In genomic region chr1:41622402-41622801, GRCh38 we compare ENCODE assay signal across 15 cellular contexts.
DNase-seq lines count a peak whose midpoint lies in the region; ATAC-seq, FAIRE-seq and TF ChIP-seq lines count a peak whose summit lies in the region.
"Had no signal": no experiment of that assay in that cellular context is flagged by ENCODE, and none has a peak within 500 bp of the region (broad histone marks: within the 10 kb centered on the region; RNA-seq: fewer than 3 reads in every experiment).

No MANE protein-coding gene starts in this region.

- no peaks in the 10 kb centered on the region for H3K9me2 ChIP-seq in SU-DHL-6 (replicated peaks; ENCODE audit: insufficient read depth, low read length)

- no peaks in the 10 kb centered on the region for H3F3A ChIP-seq in SU-DHL-6 (ENCODE audit: insufficient read depth)

- no peak for TF ChIP-seq CTCF in SU-DHL-6 (IDR thresholded peaks at IDR 0.05; ENCODE audit: insufficient read depth, low read length, poor library complexity, severe bottlenecking)
- no peak for TF ChIP-seq CTCF in fibroblast of the aortic adventitia (IDR thresholded peaks at IDR 0.05; ENCODE audit: insufficient read depth, low read length)

- no peak overlapping the region for H3K9ac ChIP-seq in SU-DHL-6 (ENCODE audit: low read length)

- no peak for DNase-seq in activated CD8-positive, alpha-beta memory T cell treated with anti-CD3 and anti-CD28 coated beads, Interleukin-2, amount 10 ng/mL, durations not matched to agents 7 days and 5 days
- DNase-seq in activated CD8-positive, alpha-beta memory T cell treated with anti-CD3 and anti-CD28 coated beads, Interleukin-2, amount 50 U/mL, for 48 hours, result no peak
- DNase-seq in fibroblast of the aortic adventitia (ENCODE audit: low read depth) (peak; percentile 76), NCI-H2227 (lab: John Stamatoyannopoulos, UW; ENCODE audit: unreplicated experiment) (no peak), NK-92 (lab: John Stamatoyannopoulos, UW; ENCODE audit: unreplicated experiment) (no peak), GM12891 (ENCODE audit: insufficient read length, low spot score) (no peak)
- DNase-seq: activated T-cell treated with anti-CD3 and anti-CD28 coated beads, Interleukin-2, amount 50 U/mL, for 1 hour; COR-L47; foreskin keratinocyte; NK-92 treated with Interleukin-12 subunit alpha and Interleukin-12 subunit beta, amount 100 ng/mL, for 24 hours; pancreas had no signal

- H3K27ac Mint-ChIP-seq in activated CD8-positive, alpha-beta memory T cell treated with anti-CD3 and anti-CD28 coated beads, Interleukin-2, amount 10 ng/mL, durations not matched to agents 7 days and 5 days, result peak overlapping the region; percentile 41
- H3K27ac Mint-ChIP-seq in stimulated activated memory B cell treated with anti-CD40 and anti-IgM and Interleukin-4, amounts not matched to agents 10 μg/mL and 1 μg/mL and 100 μg/mL, for 72 hours, result peak overlapping the region; percentile 76

- no peak overlapping the region for H2AFZ ChIP-seq in SU-DHL-6 (ENCODE audit: low read depth, low read length, severe bottlenecking)

- no peaks in the 10 kb centered on the region for H3K27me3 Mint-ChIP-seq in activated CD8-positive, alpha-beta memory T cell treated with anti-CD3 and anti-CD28 coated beads, Interleukin-2, amount 10 ng/mL, durations not matched to agents 7 days and 5 days
- H3K27me3 Mint-ChIP-seq in stimulated activated memory B cell treated with anti-CD40 and anti-IgM and Interleukin-4, amounts not matched to agents 10 μg/mL and 1 μg/mL and 100 μg/mL, for 72 hours, result no peaks in the 10 kb centered on the region

- ATAC-seq in activated CD8-positive, alpha-beta memory T cell treated with anti-CD3 and anti-CD28 coated beads, Interleukin-2, amount 10 ng/mL, durations not matched to agents 7 days and 5 days, result no peak
- ATAC-seq in stimulated activated memory B cell treated with anti-CD40 and anti-IgM and Interleukin-4, amounts not matched to agents 10 μg/mL and 1 μg/mL and 100 μg/mL, for 72 hours, result no peak
- ATAC-seq: foreskin keratinocyte, pancreas had no signal

- no peak overlapping the region for H3K4me3 Mint-ChIP-seq in activated CD8-positive, alpha-beta memory T cell treated with anti-CD3 and anti-CD28 coated beads, Interleukin-2, amount 10 ng/mL, durations not matched to agents 7 days and 5 days
- peak overlapping the region; percentile 74 for H3K4me3 Mint-ChIP-seq in stimulated activated memory B cell treated with anti-CD40 and anti-IgM and Interleukin-4, amounts not matched to agents 10 μg/mL and 1 μg/mL and 100 μg/mL, for 72 hours

- no peaks in the 10 kb centered on the region for H3K79me2 ChIP-seq in SU-DHL-6 (ENCODE audit: insufficient read depth, low read length)

- H3K4me2 ChIP-seq in SU-DHL-6 (ENCODE audit: low read depth, low read length, poor library complexity, severe bottlenecking), result peak overlapping the region; percentile 53

- CTCF ChIA-PET in activated CD8-positive, alpha-beta memory T cell treated with anti-CD3 and anti-CD28 coated beads, Interleukin-2, amount 10 ng/mL, durations not matched to agents 7 days and 5 days (lab: Charles Lee), result no interaction called here

- no peak for TF ChIP-seq POLR2A in GM12891 (IDR thresholded peaks at IDR 0.05; ENCODE audit: low read depth, low read length)

- H3K27ac ChIP-seq in SU-DHL-6 (ENCODE audit: low read depth, low read length), result no peak overlapping the region
- H3K27ac ChIP-seq: foreskin keratinocyte, HL-60, pancreas, thoracic aorta had no signal

- FAIRE-seq in GM12891 (lab: Jason Lieb, UNC), result no peak
- FAIRE-seq: pancreas had no signal

- no peaks in the 10 kb centered on the region for H3K9me3 ChIP-seq in SU-DHL-6 (ENCODE audit: insufficient read depth, low read length)
- H3K9me3 ChIP-seq: pancreas, thoracic aorta had no signal

- no peaks in the 10 kb centered on the region for H3K36me3 ChIP-seq in SU-DHL-6 (ENCODE audit: low read length)
- H3K36me3 ChIP-seq: pancreas, thoracic aorta had no signal

- H3K36me3 Mint-ChIP-seq in activated CD8-positive, alpha-beta memory T cell treated with anti-CD3 and anti-CD28 coated beads, Interleukin-2, amount 10 ng/mL, durations not matched to agents 7 days and 5 days, result no peaks in the 10 kb centered on the region
- H3K36me3 Mint-ChIP-seq in stimulated activated memory B cell treated with anti-CD40 and anti-IgM and Interleukin-4, amounts not matched to agents 10 μg/mL and 1 μg/mL and 100 μg/mL, for 72 hours, result peaks cover 46% of the 10 kb centered on the region

- no peaks in the 10 kb centered on the region for H4K20me1 ChIP-seq in SU-DHL-6 (ENCODE audit: low read depth, low read length)

- peaks cover 35% of the 10 kb centered on the region for H3K4me1 Mint-ChIP-seq in activated CD8-positive, alpha-beta memory T cell treated with anti-CD3 and anti-CD28 coated beads, Interleukin-2, amount 10 ng/mL, durations not matched to agents 7 days and 5 days
- H3K4me1 Mint-ChIP-seq in stimulated activated memory B cell treated with anti-CD40 and anti-IgM and Interleukin-4, amounts not matched to agents 10 μg/mL and 1 μg/mL and 100 μg/mL, for 72 hours, result peaks cover 71% of the 10 kb centered on the region

- H3K4me3 ChIP-seq in SU-DHL-6 (ENCODE audit: insufficient read depth, low read length, poor library complexity, severe bottlenecking) (no peak overlapping the region), fibroblast of the aortic adventitia (ENCODE audit: low read depth, low read length) (no peak overlapping the region)
- H3K4me3 ChIP-seq: pancreas, thoracic aorta had no signal

- H3K9me3 Mint-ChIP-seq in activated CD8-positive, alpha-beta memory T cell treated with anti-CD3 and anti-CD28 coated beads, Interleukin-2, amount 10 ng/mL, durations not matched to agents 7 days and 5 days (ENCODE audit: low read depth), result no peaks in the 10 kb centered on the region
- H3K9me3 Mint-ChIP-seq in stimulated activated memory B cell treated with anti-CD40 and anti-IgM and Interleukin-4, amounts not matched to agents 10 μg/mL and 1 μg/mL and 100 μg/mL, for 72 hours, result no peaks in the 10 kb centered on the region

- no peaks in the 10 kb centered on the region for H3K27me3 ChIP-seq in SU-DHL-6 (ENCODE audit: low read length)
- H3K27me3 ChIP-seq: pancreas had no signal

TF ChIP-seq in GM12891, 5 proteins besides CTCF, POLR2A, EP300 and RAD21:
- TF ChIP-seq SPI1 (IDR thresholded peaks at IDR 0.05; ENCODE audit: low read depth, low read length) (no peak), PAX5 (IDR thresholded peaks at IDR 0.05; ENCODE audit: insufficient read depth, low read length, severe bottlenecking) (no peak), POU2F2 (IDR thresholded peaks at IDR 0.05; ENCODE audit: low read depth, low read length) (no peak), TAF1 (IDR thresholded peaks at IDR 0.05; ENCODE audit: low read depth, low read length) (no peak), POLR2AphosphoS5 (IDR thresholded peaks at IDR 0.05; ENCODE audit: low read depth, low read length) (no peak)
